12 cellular contexts compared by ENCODE assay signal in genomic region chr19:47336761-47337718, GRCh38. TPM values are rescaled to one million over a fixed set of nuclear protein-coding genes. Genes with fewer than 3 reads are reported as not detected.
DNase-seq lines count a peak whose midpoint lies in the region; ATAC-seq and TF ChIP-seq lines count a peak whose summit lies in the region.
"Not testable (repeated sequence)": the region's sequence is repeated elsewhere in the genome, so short reads cannot be mapped to it uniquely, and the experiment has no call there.
"Had no signal": no experiment of that assay in that cellular context is flagged by ENCODE, and none has a peak within 500 bp of the region (broad histone marks: within the 10 kb centered on the region; RNA-seq: fewer than 3 reads in every experiment).

No MANE protein-coding gene starts in this region.

- not testable (repeated sequence) for H3K36me3 Mint-ChIP-seq in CD4-positive, CD25-positive, alpha-beta regulatory T cell; T-helper 2 cell treated with Interferon-gamma antibody and Interleukin-4, amounts not matched to agents 5 μg/mL and 100 μg/mL, for 36 hours (ENCODE audit: low read depth); activated naive CD8-positive, alpha-beta T cell treated with anti-CD3 and anti-CD28 coated beads, Interleukin-2, amount 10 ng/mL, durations not matched to agents 7 days and 5 days

- H3K27ac Mint-ChIP-seq in CD4-positive, CD25-positive, alpha-beta regulatory T cell, result peak overlapping the region; percentile 83 to 94 (median 89)
- H3K27ac Mint-ChIP-seq in T-helper 2 cell treated with Interferon-gamma antibody and Interleukin-4, amounts not matched to agents 5 μg/mL and 100 μg/mL, for 36 hours, result peak overlapping the region; percentile 81
- H3K27ac Mint-ChIP-seq in activated naive CD8-positive, alpha-beta T cell treated with anti-CD3 and anti-CD28 coated beads, Interleukin-2, amount 10 ng/mL, durations not matched to agents 7 days and 5 days, result peak overlapping the region; percentile 62

- H3K27ac ChIP-seq in CD4-positive, CD25-positive, alpha-beta regulatory T cell (ENCODE audit: insufficient read depth, low read length, poor library complexity, severe bottlenecking); thyroid gland: not testable (repeated sequence)
- H3K27ac ChIP-seq in HL-60 (replicated peaks), result peak overlapping the region; percentile 72

- peaks cover 0 to 27% (median 12%) of the 10 kb centered on the region in 4 donors for H3K4me1 Mint-ChIP-seq in CD4-positive, CD25-positive, alpha-beta regulatory T cell
- not testable (repeated sequence) for H3K4me1 Mint-ChIP-seq in T-helper 2 cell treated with Interferon-gamma antibody and Interleukin-4, amounts not matched to agents 5 μg/mL and 100 μg/mL, for 36 hours (ENCODE audit: low read depth); activated naive CD8-positive, alpha-beta T cell treated with anti-CD3 and anti-CD28 coated beads, Interleukin-2, amount 10 ng/mL, durations not matched to agents 7 days and 5 days

- peak; percentile 52 to 77 for ATAC-seq in CD4-positive, CD25-positive, alpha-beta regulatory T cell (ENCODE audit: low read depth in 2 of 2)
- peak; percentile 72 for ATAC-seq in activated naive CD8-positive, alpha-beta T cell treated with anti-CD3 and anti-CD28 coated beads, Interleukin-2, amount 10 ng/mL, durations not matched to agents 7 days and 5 days (ENCODE audit: low read depth)
- peak; percentile 72 for ATAC-seq in mucosa of descending colon

- not testable (repeated sequence) for H3K36me3 ChIP-seq in CD4-positive, CD25-positive, alpha-beta regulatory T cell (ENCODE audit: control insufficient read depth, insufficient read depth, low read length); mucosa of descending colon (ENCODE audit: low read depth); thyroid gland

- H3K4me3 Mint-ChIP-seq in CD4-positive, CD25-positive, alpha-beta regulatory T cell, result peak overlapping the region; percentile 32 to 89 (median 76)
- H3K4me3 Mint-ChIP-seq in T-helper 2 cell treated with Interferon-gamma antibody and Interleukin-4, amounts not matched to agents 5 μg/mL and 100 μg/mL, for 36 hours, result peak overlapping the region; percentile 34
- H3K4me3 Mint-ChIP-seq in activated naive CD8-positive, alpha-beta T cell treated with anti-CD3 and anti-CD28 coated beads, Interleukin-2, amount 10 ng/mL, durations not matched to agents 7 days and 5 days, result not testable (repeated sequence)

- H3K4me1 ChIP-seq in CD4-positive, CD25-positive, alpha-beta regulatory T cell (ENCODE audit: control insufficient read depth, insufficient read depth, low read length, poor library complexity, severe bottlenecking), result peaks cover 20% of the 10 kb centered on the region
- H3K4me1 ChIP-seq in mucosa of descending colon (ENCODE audit: low read depth); thyroid gland: not testable (repeated sequence)

- intact Hi-C loops in cardiac septum (cut with DNase I); mucosa of descending colon (cut with DNase I, micrococcal nuclease); thyroid gland (cut with DNase I): not testable (repeated sequence)

- WGBS in thyroid gland, 2 donors, result 37 to 72% methylated on average over 7 to 18 of the region's 18 CpGs

- TF ChIP-seq CTCF in HL-60 (IDR thresholded peaks at IDR 0.05; ENCODE audit: insufficient read depth, low read length); mucosa of descending colon (IDR thresholded peaks at IDR 0.05); thyroid gland (IDR thresholded peaks at IDR 0.05): not testable (repeated sequence)

- peaks cover 12% of the 10 kb centered on the region for H3K27me3 Mint-ChIP-seq in CD4-positive, CD25-positive, alpha-beta regulatory T cell
- not testable (repeated sequence) for H3K27me3 Mint-ChIP-seq in T-helper 2 cell treated with Interferon-gamma antibody and Interleukin-4, amounts not matched to agents 5 μg/mL and 100 μg/mL, for 36 hours (ENCODE audit: low read depth); activated naive CD8-positive, alpha-beta T cell treated with anti-CD3 and anti-CD28 coated beads, Interleukin-2, amount 10 ng/mL, durations not matched to agents 7 days and 5 days

- DNase-seq in CD4-positive, CD25-positive, alpha-beta regulatory T cell, result peak in 2 of 3 donors; percentile 22 to 85
- DNase-seq in HL-60 (ENCODE audit: low read depth in 1 of 2, low spot score in 1 of 2), result peak; percentile 91 to 97
- DNase-seq in NCI-H345 (lab: John Stamatoyannopoulos, UW), result peak; percentile 10
- DNase-seq in T-helper 2 cell treated with Interferon-gamma antibody and Interleukin-4, amounts not matched to agents 5 μg/mL and 100 μg/mL, for 36 hours (ENCODE audit: low spot score); activated naive CD8-positive, alpha-beta T cell treated with anti-CD3 and anti-CD28 coated beads, Interleukin-2, amount 10 ng/mL, durations not matched to agents 7 days and 5 days: not testable (repeated sequence)
- DNase-seq in cardiac septum (ENCODE audit: low spot score), result peak; percentile 92
- DNase-seq in mucosa of descending colon, result peak in 2 of 3 donors; percentile 41 to 66
- DNase-seq in thyroid gland, result peak; percentile 37 to 50

- H3K27me3 ChIP-seq in CD4-positive, CD25-positive, alpha-beta regulatory T cell (ENCODE audit: control insufficient read depth, insufficient read depth, low read length); HL-60 (ENCODE audit: insufficient read depth, poor library complexity, severe bottlenecking); thyroid gland: not testable (repeated sequence)

- peak overlapping the region; percentile 26 for H3K4me3 ChIP-seq in CD4-positive, CD25-positive, alpha-beta regulatory T cell (ENCODE audit: low read depth, low read length)
- H3K4me3 ChIP-seq in HL-60 (replicated peaks; ENCODE audit: insufficient read depth, low read length), result peak overlapping the region; percentile 12
- not testable (repeated sequence) for H3K4me3 ChIP-seq in mucosa of descending colon; thyroid gland (replicated peaks in 1 of 3)

- H3K9me3 Mint-ChIP-seq in CD4-positive, CD25-positive, alpha-beta regulatory T cell; T-helper 2 cell treated with Interferon-gamma antibody and Interleukin-4, amounts not matched to agents 5 μg/mL and 100 μg/mL, for 36 hours; activated naive CD8-positive, alpha-beta T cell treated with anti-CD3 and anti-CD28 coated beads, Interleukin-2, amount 10 ng/mL, durations not matched to agents 7 days and 5 days: not testable (repeated sequence)

- H3K9me3 ChIP-seq in CD4-positive, CD25-positive, alpha-beta regulatory T cell (ENCODE audit: control insufficient read depth in 2 of 2, low read length in 2 of 2); mucosa of descending colon; thyroid gland: not testable (repeated sequence)

- not testable (repeated sequence) for TF ChIP-seq POLR2A in thyroid gland (IDR thresholded peaks at IDR 0.05)

- POLR2A ChIA-PET in activated naive CD8-positive, alpha-beta T cell treated with anti-CD3 and anti-CD28 coated beads, Interleukin-2, amount 10 ng/mL, durations not matched to agents 7 days and 5 days (lab: Charles Lee), result interaction anchor here (1.0 kb wide), 1 partner anchor 12 kb away, joined by 3 read pairs; the partner anchor contains the start of gene DHX34

RNA-seq across cellular contexts. Expression of gene C5AR2, which starts 5.1 kb away (rescaled TPM):
- total RNA-seq in CD4-positive, CD25-positive, alpha-beta regulatory T cell, result 1.9 TPM
- polyA plus RNA-seq in CD4-positive, CD25-positive, alpha-beta regulatory T cell, result under 1 TPM; 0.09 to 0.33 (median 0.21) TPM
- total RNA-seq in activated naive CD8-positive, alpha-beta T cell treated with anti-CD3 and anti-CD28 coated beads, Interleukin-2, amount 10 ng/mL, durations not matched to agents 7 days and 5 days, result under 1 TPM; 0.72 to 0.85 TPM
- total RNA-seq in cardiac septum (0.81 TPM), mucosa of descending colon (1 to 10 TPM in 2 of 3 donors, under 1 TPM in 1; 0.29 to 1.6 (median 1.4) TPM), thyroid gland (1 to 10 TPM in 2 of 4 donors, under 1 TPM in 2; 0.11 to 3.8 (median 2.0) TPM)
- total RNA-seq: activated naive CD8-positive, alpha-beta T cell treated with anti-CD3 and anti-CD28 coated beads for 36 hours; G401 had no signal
- polyA plus RNA-seq: hepatocyte had no signal

RNA-seq across cellular contexts. Expression of gene DHX34, which starts 12.1 kb away (rescaled TPM):
- 11.7 TPM for total RNA-seq in CD4-positive, CD25-positive, alpha-beta regulatory T cell
- polyA plus RNA-seq in CD4-positive, CD25-positive, alpha-beta regulatory T cell, result 1 to 10 TPM; 2.3 to 3.9 (median 3.3) TPM
- total RNA-seq in activated naive CD8-positive, alpha-beta T cell treated with anti-CD3 and anti-CD28 coated beads, Interleukin-2, amount 10 ng/mL, durations not matched to agents 7 days and 5 days, result 10 to 100 TPM; 13.3 to 15.3 TPM
- total RNA-seq in cardiac septum, result 8.5 TPM
- 10 to 100 TPM in 2 of 3 donors, 1 to 10 TPM in 1; 8.7 to 12.3 (median 11.0) TPM for total RNA-seq in mucosa of descending colon
- total RNA-seq in thyroid gland, result 10 to 100 TPM; 15.2 to 20.1 (median 17.3) TPM

RNA-seq across cellular contexts. Expression of gene C5AR1, which starts 27.4 kb away (rescaled TPM):
- total RNA-seq in CD4-positive, CD25-positive, alpha-beta regulatory T cell, result 0.91 TPM
- polyA plus RNA-seq in CD4-positive, CD25-positive, alpha-beta regulatory T cell, result under 1 TPM in 1 of 4 donors, not detected in 3; 0.22 TPM
- 1 to 10 TPM; 4.0 to 4.6 TPM for total RNA-seq in activated naive CD8-positive, alpha-beta T cell treated with anti-CD3 and anti-CD28 coated beads, Interleukin-2, amount 10 ng/mL, durations not matched to agents 7 days and 5 days
- total RNA-seq in cardiac septum (12.9 TPM), mucosa of descending colon (10 to 100 TPM in 1 of 3 donors, 1 to 10 TPM in 2; 5.1 to 13.5 (median 7.9) TPM), thyroid gland (1 to 10 TPM; 1.2 to 3.5 (median 1.8) TPM)
- total RNA-seq: lung microvascular endothelial cell had no signal
